ENCODE assay signal across 10 cellular contexts in the genomic region with DNA sequence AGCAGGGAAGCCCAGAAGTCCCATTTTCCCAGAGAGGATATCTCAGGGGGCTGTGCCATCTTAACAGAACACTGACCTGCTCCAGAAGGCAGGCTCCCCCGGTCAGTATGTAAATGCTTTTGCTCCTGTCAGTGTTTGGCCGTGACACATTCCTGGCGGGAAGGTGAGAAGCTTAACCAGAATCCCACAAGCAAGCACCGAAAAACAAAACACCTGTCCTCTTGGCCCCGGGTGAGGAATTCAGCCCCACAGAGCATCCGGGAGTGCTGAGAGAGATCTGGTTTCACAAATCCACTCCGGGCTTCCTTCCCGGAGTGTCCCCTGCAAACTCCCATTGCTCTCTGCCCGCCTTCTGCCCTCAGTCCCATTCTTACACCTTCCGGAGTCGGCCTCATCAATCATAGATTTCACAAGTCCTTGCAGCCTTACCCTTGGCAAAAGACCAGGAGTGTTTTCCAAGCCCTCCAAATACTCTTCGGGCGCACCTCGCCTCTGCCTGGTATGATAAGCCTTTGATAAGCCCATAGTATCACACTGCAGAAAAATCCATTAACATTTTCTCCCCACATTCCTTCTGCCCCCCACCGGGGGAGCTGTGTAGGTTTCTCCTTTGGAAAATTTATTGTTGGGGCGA. TPM values are rescaled to one million over a fixed set of nuclear protein-coding genes. Genes with fewer than 3 reads are reported as not detected.
A peak's percentile ranks its signal among the peaks of the same experiment; 100 is the strongest.
DNase-seq lines count a peak whose midpoint lies in the region; ATAC-seq, FAIRE-seq and TF ChIP-seq lines count a peak whose summit lies in the region.
"Had no signal": no experiment of that assay in that cellular context is flagged by ENCODE, and none has a peak within 500 bp of the region (broad histone marks: within the 10 kb centered on the region; RNA-seq: fewer than 3 reads in every experiment).

No MANE protein-coding gene starts in this region.

- H3K9me3 ChIP-seq in astrocyte (ENCODE audit: insufficient read depth, low read depth, low read length): no peaks in the 10 kb centered on the region
- no peaks in the 10 kb centered on the region for H3K9me3 ChIP-seq in right lobe of liver
- no peaks in the 10 kb centered on the region for H3K9me3 ChIP-seq in thoracic aorta

- H3K4me1 Mint-ChIP-seq in activated CD8-positive, alpha-beta T cell treated with anti-CD3 and anti-CD28 coated beads, Interleukin-2, amount 10 ng/mL, durations not matched to agents 7 days and 5 days (ENCODE audit: low read depth): peaks cover 66% of the 10 kb centered on the region
- H3K4me1 Mint-ChIP-seq in activated CD8-positive, alpha-beta T cell treated with anti-CD3 and anti-CD28 coated beads for 36 hours (ENCODE audit: low read depth): peaks cover 32% of the 10 kb centered on the region
- H3K4me1 Mint-ChIP-seq in astrocyte (ENCODE audit: low read depth, unreplicated experiment): peaks cover 37% of the 10 kb centered on the region

- peak overlapping the region; percentile 32 for H3K27ac ChIP-seq in astrocyte (ENCODE audit: low read depth, low read length)
- H3K27ac ChIP-seq in right lobe of liver: no peak overlapping the region
- H3K27ac ChIP-seq in thoracic aorta: peak overlapping the region; percentile 24 to 56

- no peaks in the 10 kb centered on the region for H3K9me3 Mint-ChIP-seq in activated CD8-positive, alpha-beta T cell treated with anti-CD3 and anti-CD28 coated beads, Interleukin-2, amount 10 ng/mL, durations not matched to agents 7 days and 5 days (ENCODE audit: insufficient read depth)
- H3K9me3 Mint-ChIP-seq in activated CD8-positive, alpha-beta T cell treated with anti-CD3 and anti-CD28 coated beads for 36 hours: no peaks in the 10 kb centered on the region
- no peaks in the 10 kb centered on the region for H3K9me3 Mint-ChIP-seq in astrocyte (ENCODE audit: unreplicated experiment)

- H3K79me2 ChIP-seq in astrocyte (ENCODE audit: insufficient read depth, low read length): peaks cover 94% of the 10 kb centered on the region

- H3K9ac ChIP-seq in astrocyte (ENCODE audit: low read length): no peak overlapping the region

- CTCF ChIA-PET in activated CD8-positive, alpha-beta T cell treated with anti-CD3 and anti-CD28 coated beads, Interleukin-2, amount 10 ng/mL, durations not matched to agents 7 days and 5 days (lab: Charles Lee): interaction anchor here (0.7 to 1.6 kb wide), 4 partner anchors 11 to 97 kb away, joined by 3 to 4 read pairs (median 3); no protein-coding TSS in a partner anchor
- CTCF ChIA-PET in activated CD8-positive, alpha-beta T cell treated with anti-CD3 and anti-CD28 coated beads for 36 hours (lab: Charles Lee): interaction anchor here (0.9 to 1.2 kb wide), 4 partner anchors 11 to 47 kb away, joined by 3 to 4 read pairs (median 3); no protein-coding TSS in a partner anchor

- peaks cover 99% of the 10 kb centered on the region for H4K20me1 ChIP-seq in astrocyte (ENCODE audit: insufficient read depth, low read length)

- no peak overlapping the region for H2AFZ ChIP-seq in astrocyte (ENCODE audit: low read depth, low read length)

- H3K27ac Mint-ChIP-seq in activated CD8-positive, alpha-beta T cell treated with anti-CD3 and anti-CD28 coated beads, Interleukin-2, amount 10 ng/mL, durations not matched to agents 7 days and 5 days: peak overlapping the region; percentile 37
- H3K27ac Mint-ChIP-seq in activated CD8-positive, alpha-beta T cell treated with anti-CD3 and anti-CD28 coated beads for 36 hours: no peak overlapping the region
- peak overlapping the region; percentile 90 for H3K27ac Mint-ChIP-seq in astrocyte (ENCODE audit: unreplicated experiment)

- H3K4me3 Mint-ChIP-seq in activated CD8-positive, alpha-beta T cell treated with anti-CD3 and anti-CD28 coated beads, Interleukin-2, amount 10 ng/mL, durations not matched to agents 7 days and 5 days: no peak overlapping the region
- no peak overlapping the region for H3K4me3 Mint-ChIP-seq in activated CD8-positive, alpha-beta T cell treated with anti-CD3 and anti-CD28 coated beads for 36 hours
- H3K4me3 Mint-ChIP-seq in astrocyte (ENCODE audit: unreplicated experiment): peak overlapping the region; percentile 12

- FAIRE-seq in astrocyte (lab: Jason Lieb, UNC): no peak
- FAIRE-seq: colon had no signal

- no peak for TF ChIP-seq POLR2A in right lobe of liver (IDR thresholded peaks at IDR 0.05)

- DNase-seq in activated CD8-positive, alpha-beta T cell treated with anti-CD3 and anti-CD28 coated beads, Interleukin-2, amount 10 ng/mL, durations not matched to agents 7 days and 5 days: no peak
- DNase-seq in activated CD8-positive, alpha-beta T cell treated with anti-CD3 and anti-CD28 coated beads for 36 hours: no peak
- DNase-seq in astrocyte (ENCODE audit: low read depth) (peak; percentile 62), right lobe of liver (no peak), thoracic aorta (ENCODE audit: low spot score) (no peak), HuH-7.5 (ENCODE audit: low spot score) (no peak), NCI-H1930 (lab: John Stamatoyannopoulos, UW) (no peak), NCI-H1417 treated with DMSO at 0.1 percent for 48 hours (lab: John Stamatoyannopoulos, UW) (no peak)
- DNase-seq: ACHN had no signal

- H3K36me3 Mint-ChIP-seq in activated CD8-positive, alpha-beta T cell treated with anti-CD3 and anti-CD28 coated beads, Interleukin-2, amount 10 ng/mL, durations not matched to agents 7 days and 5 days (ENCODE audit: low read depth): peaks cover 85% of the 10 kb centered on the region
- peaks cover 81% of the 10 kb centered on the region for H3K36me3 Mint-ChIP-seq in activated CD8-positive, alpha-beta T cell treated with anti-CD3 and anti-CD28 coated beads for 36 hours (ENCODE audit: low read depth)
- peaks cover 50% of the 10 kb centered on the region for H3K36me3 Mint-ChIP-seq in astrocyte (ENCODE audit: low read depth, unreplicated experiment)

- H3K36me3 ChIP-seq in astrocyte (ENCODE audit: insufficient read depth, low read length): peaks cover 78% of the 10 kb centered on the region
- H3K36me3 ChIP-seq in right lobe of liver: peaks cover 0 to 62% (median 19%) of the 10 kb centered on the region in 4 donors
- peaks cover 100% of the 10 kb centered on the region for H3K36me3 ChIP-seq in thoracic aorta

- no peak for ATAC-seq in activated CD8-positive, alpha-beta T cell treated with anti-CD3 and anti-CD28 coated beads, Interleukin-2, amount 10 ng/mL, durations not matched to agents 7 days and 5 days
- no peak for ATAC-seq in activated CD8-positive, alpha-beta T cell treated with anti-CD3 and anti-CD28 coated beads for 36 hours
- ATAC-seq in right lobe of liver (peak; percentile 30 to 55 (median 39)), thoracic aorta (ENCODE audit: insufficient number of reproducible peaks, low FRiP score, low read depth) (no peak)

- H3K27me3 Mint-ChIP-seq in activated CD8-positive, alpha-beta T cell treated with anti-CD3 and anti-CD28 coated beads, Interleukin-2, amount 10 ng/mL, durations not matched to agents 7 days and 5 days (ENCODE audit: low read depth): no peaks in the 10 kb centered on the region
- no peaks in the 10 kb centered on the region for H3K27me3 Mint-ChIP-seq in activated CD8-positive, alpha-beta T cell treated with anti-CD3 and anti-CD28 coated beads for 36 hours
- no peaks in the 10 kb centered on the region for H3K27me3 Mint-ChIP-seq in astrocyte (ENCODE audit: low read depth, unreplicated experiment)

- H3K4me1 ChIP-seq in astrocyte (ENCODE audit: insufficient read depth, low read length) (peaks cover 14% of the 10 kb centered on the region), right lobe of liver (no peaks in the 10 kb centered on the region), thoracic aorta (ENCODE audit: control insufficient read depth in 1 of 2, low read depth in 2 of 2) (peaks cover 4 to 63% of the 10 kb centered on the region in 2 donors)

- H3K4me3 ChIP-seq in astrocyte (ENCODE audit: insufficient read depth, low read depth, low read length): no peak overlapping the region
- H3K4me3 ChIP-seq in right lobe of liver: no peak overlapping the region
- H3K4me3 ChIP-seq in thoracic aorta: no peak overlapping the region

- 64% methylated on average over 10 of the region's 16 CpGs for WGBS in right lobe of liver (ENCODE audit: insufficient coverage, low coverage, low lambda C conversion rate, missing lambda C conversion rate)

- H3K27me3 ChIP-seq in astrocyte (ENCODE audit: insufficient read depth, low read length) (no peaks in the 10 kb centered on the region), right lobe of liver (no peaks in the 10 kb centered on the region), thoracic aorta (replicated peaks; ENCODE audit: insufficient read depth) (no peaks in the 10 kb centered on the region)

- POLR2A ChIA-PET in activated CD8-positive, alpha-beta T cell treated with anti-CD3 and anti-CD28 coated beads, Interleukin-2, amount 10 ng/mL, durations not matched to agents 7 days and 5 days (lab: Charles Lee): interaction anchor here (0.7 to 1.2 kb wide), 2 partner anchors 9 to 56 kb away, joined by 3 read pairs; no protein-coding TSS in a partner anchor
- POLR2A ChIA-PET in activated CD8-positive, alpha-beta T cell treated with anti-CD3 and anti-CD28 coated beads for 36 hours (lab: Charles Lee): interaction anchor here (1.0 to 3.9 kb wide), 3 partner anchors 11 to 114 kb away, joined by 3 to 33 read pairs (median 3); a partner anchor contains a TSS

- no peak for TF ChIP-seq CTCF in activated CD8-positive, alpha-beta T cell treated with anti-CD3 and anti-CD28 coated beads for 36 hours (IDR thresholded peaks at IDR 0.05)
- peak; percentile 31 for TF ChIP-seq CTCF in astrocyte (IDR thresholded peaks at IDR 0.05; ENCODE audit: insufficient read depth, low read depth, low read length)
- TF ChIP-seq CTCF in right lobe of liver (IDR thresholded peaks at IDR 0.05): no peak
- no peak for TF ChIP-seq CTCF in thoracic aorta (IDR thresholded peaks at IDR 0.05)

- H3K4me2 ChIP-seq in astrocyte (ENCODE audit: low read length): no peak overlapping the region

- intact Hi-C loops in activated CD8-positive, alpha-beta T cell treated with anti-CD3 and anti-CD28 coated beads for 36 hours (cut with micrococcal nuclease): no loop called here
- intact Hi-C loops in right lobe of liver (cut with DNase I): no loop called here

RNA-seq across cellular contexts. Expression of a gene that starts 12.2 kb away (rescaled TPM):
- 100 to 1,000 TPM; 424 to 436 TPM for total RNA-seq in activated CD8-positive, alpha-beta T cell treated with anti-CD3 and anti-CD28 coated beads, Interleukin-2, amount 10 ng/mL, durations not matched to agents 7 days and 5 days
- 100 to 1,000 TPM; 230 to 232 TPM for total RNA-seq in activated CD8-positive, alpha-beta T cell treated with anti-CD3 and anti-CD28 coated beads for 36 hours
- total RNA-seq in astrocyte (811 and 843 TPM in 2 replicates), right lobe of liver (10 to 100 TPM; 13.7 to 90.2 (median 45.6) TPM), thoracic aorta (1,000 to 10,000 TPM in 1 of 2 donors, 100 to 1,000 TPM in 1; 964 to 1,096 TPM)

RNA-seq across cellular contexts. Expression of a gene that starts 23.2 kb away (rescaled TPM):
- total RNA-seq in activated CD8-positive, alpha-beta T cell treated with anti-CD3 and anti-CD28 coated beads, Interleukin-2, amount 10 ng/mL, durations not matched to agents 7 days and 5 days: 100 to 1,000 TPM; 156 to 167 TPM
- 100 to 1,000 TPM; 123 to 128 TPM for total RNA-seq in activated CD8-positive, alpha-beta T cell treated with anti-CD3 and anti-CD28 coated beads for 36 hours
- total RNA-seq in astrocyte: 80.5 and 82.8 TPM in 2 replicates
- total RNA-seq in right lobe of liver: 10 to 100 TPM; 59.5 to 88.4 (median 72.5) TPM
- total RNA-seq in thoracic aorta: 10 to 100 TPM; 40.5 to 41.5 TPM

RNA-seq across cellular contexts. Expression of a gene that starts 55.0 kb away (rescaled TPM):
- total RNA-seq in activated CD8-positive, alpha-beta T cell treated with anti-CD3 and anti-CD28 coated beads, Interleukin-2, amount 10 ng/mL, durations not matched to agents 7 days and 5 days: 10 to 100 TPM; 83.6 to 84.3 TPM
- 10 to 100 TPM; 23.5 to 25.5 TPM for total RNA-seq in activated CD8-positive, alpha-beta T cell treated with anti-CD3 and anti-CD28 coated beads for 36 hours
- total RNA-seq in astrocyte: not detected in 2 replicates
- total RNA-seq in right lobe of liver: 1 to 10 TPM in 1 of 6 experiments, under 1 TPM in 5; 0.26 to 1.7 (median 0.48) TPM
- total RNA-seq in thoracic aorta: 1 to 10 TPM in 1 of 2 donors, not detected in 1; 2.2 TPM

Comparison
In these comparisons a context has a peak if more than half of its experiments do, and no peak if none do; other contexts are left out.
1. ATAC-seq: peak in right lobe of liver (4 of 4); none in activated CD8-positive, alpha-beta T cell treated with anti-CD3 and anti-CD28 coated beads, Interleukin-2, amount 10 ng/mL, durations not matched to agents 7 days and 5 days (single experiment), activated CD8-positive, alpha-beta T cell treated with anti-CD3 and anti-CD28 coated beads for 36 hours (single experiment) and thoracic aorta (single experiment).
2. H3K27ac ChIP-seq: peak in astrocyte (single experiment) and thoracic aorta (2 of 2); none in right lobe of liver (0 of 3).
3. RNA of a gene that starts 55.0 kb away (total RNA-seq): 83.6 to 84.3 TPM in activated CD8-positive, alpha-beta T cell treated with anti-CD3 and anti-CD28 coated beads, Interleukin-2, amount 10 ng/mL, durations not matched to agents 7 days and 5 days and 23.5 to 25.5 TPM in activated CD8-positive, alpha-beta T cell treated with anti-CD3 and anti-CD28 coated beads for 36 hours; 2.2 TPM in thoracic aorta, 0.26 to 1.7 TPM in right lobe of liver and not detected in astrocyte; every median in the first group is over 4 times any median in the second.